In genomic region chr2:64540615-64541014, GRCh38 we compare ENCODE assay signal across 30 cellular contexts.
"Had no signal": no experiment of that assay in that cellular context is flagged by ENCODE, and none has a peak within 500 bp of the region (broad histone marks: within the 10 kb centered on the region; RNA-seq: fewer than 3 reads in every experiment).

No MANE protein-coding gene starts in this region.

- H3K36me3 ChIP-seq: adrenal gland, cardiac muscle cell, colonic mucosa, esophagus squamous epithelium, right lobe of liver, tibial nerve had no signal

- ATAC-seq: left cardiac atrium; left ventricle myocardium superior; mucosa of descending colon; natural killer cell treated with Interleukin-12 subunit alpha and Interleukin-12 subunit beta and Interleukin-15 and Interleukin-18, amount 100 ng/mL, for 72 hours; right lobe of liver; stimulated activated memory B cell treated with anti-CD40 and anti-IgM and Interleukin-4, amounts not matched to agents 10 μg/mL and 1 μg/mL and 100 μg/mL, for 72 hours had no signal

- H3K27me3 ChIP-seq: adrenal gland, cardiac muscle cell, colonic mucosa, esophagus squamous epithelium, right lobe of liver, tibial nerve had no signal

- H3K4me1 ChIP-seq: colonic mucosa had no signal

- H3K4me3 ChIP-seq: adrenal gland, cardiac muscle cell, colonic mucosa, esophagus squamous epithelium, mucosa of descending colon, right lobe of liver, tibial nerve had no signal

- H3K27ac ChIP-seq: adrenal gland, cardiac muscle cell, colonic mucosa, epithelial cell of prostate, esophagus squamous epithelium, right lobe of liver, tibial nerve had no signal

- DNase-seq: activated B cell treated with CpG ODN at 0.5 μM for 24 hours; activated CD4-positive, alpha-beta T cell treated with anti-CD3 and anti-CD28 coated beads for 4 hours; activated CD4-positive, alpha-beta T cell treated with anti-CD3 and anti-CD28 coated beads, Interleukin-2, amount 50 U/mL, for 4 hours; activated effector memory CD4-positive, alpha-beta T cell treated with anti-CD3 and anti-CD28 coated beads, Interleukin-2, amount 50 U/mL, for 16 hours; activated naive CD4-positive, alpha-beta T cell treated with anti-CD3 and anti-CD28 coated beads for 36 hours; activated naive CD8-positive, alpha-beta T cell treated with anti-CD3 and anti-CD28 coated beads for 36 hours; activated T-cell treated with anti-CD3 and anti-CD28 coated beads for 4 hours; adrenal gland; aorta; cerebellar nuclear complex; colonic mucosa; effector CD8-positive, alpha-beta T cell; esophagus squamous epithelium; glutamatergic neuron; left cardiac atrium; left ventricle myocardium superior; mucosa of descending colon; posterior cingulate gyrus; right lobe of liver; stimulated activated CD4-positive, alpha-beta T cell treated with anti-CD3 and anti-CD28 coated beads, Interleukin-12 subunit alpha, Interleukin-12 subunit beta, amount 100 ng/mL, for 4 hours; stimulated activated CD4-positive, alpha-beta T cell treated with anti-CD3 and anti-CD28 coated beads, Interleukin-4, amount 100 ng/mL, for 1 hour; T-helper 1 cell had no signal

- H3K9me3 ChIP-seq: adrenal gland, colonic mucosa, esophagus squamous epithelium, mucosa of descending colon, right lobe of liver, tibial nerve had no signal

- FAIRE-seq: endometrium, frontal cortex, keratinocyte had no signal
